ENCODE assay signal across 8 cellular contexts in genomic region chr11:36594316-36594989, GRCh38. TPM values are rescaled to one million over a fixed set of nuclear protein-coding genes. Genes with fewer than 3 reads are reported as not detected.
DNase-seq lines count a peak whose midpoint lies in the region; ATAC-seq and TF ChIP-seq lines count a peak whose summit lies in the region.

Gene IFTAP, plus strand, starts transcription at chr11:36594502. Its CDS starts 15,602 bp downstream, at chr11:36610104.

- no peak for TF ChIP-seq CTCF in breast epithelium (IDR thresholded peaks at IDR 0.05)

- peak; percentile 82 for DNase-seq in HEK293T (ENCODE audit: extremely low spot score)
- DNase-seq in NCI-H1092 treated with DMSO at 0.1 percent for 48 hours (lab: John Stamatoyannopoulos, UW), result peak; percentile 88
- DNase-seq in breast epithelium (ENCODE audit: low spot score in 2 of 2), result peak in 1 of 2 donors; percentile 40
- peak; percentile 76 for DNase-seq in iPS DF 6.9 (ENCODE audit: low read depth, low spot score)
- DNase-seq in putamen (ENCODE audit: low spot score), result peak; percentile 93
- DNase-seq in T-helper 9 cell, result no peak

- intact Hi-C loops in breast epithelium (cut with DNase I; ENCODE audit: low total_unique reads), result no loop called here

- no CpG with 5 or more reads among the region's 29 CpGs for WGBS in iPS DF 6.9 (ENCODE audit: insufficient coverage, insufficient read length)

- no peaks in the 10 kb centered on the region for H3K9me3 ChIP-seq in ES-I3 (ENCODE audit: control insufficient read depth, insufficient read depth, low read length)
- no peaks in the 10 kb centered on the region for H3K9me3 ChIP-seq in breast epithelium
- no peaks in the 10 kb centered on the region for H3K9me3 ChIP-seq in iPS DF 6.9 (ENCODE audit: control insufficient read depth, insufficient read depth, low read length)

- peak within 1 kb of the TSS; percentile 56 to 64 for H3K27ac ChIP-seq in breast epithelium
- H3K27ac ChIP-seq in iPS DF 6.9 (ENCODE audit: low read length), result no peak within 1 kb of the TSS

- H3K4me1 ChIP-seq in ES-I3 (ENCODE audit: insufficient read depth, low read length), result no peaks in the 10 kb centered on the region
- peaks cover 0 to 9% of the 10 kb centered on the region in 2 donors for H3K4me1 ChIP-seq in breast epithelium
- no peaks in the 10 kb centered on the region for H3K4me1 ChIP-seq in iPS DF 6.9 (ENCODE audit: control insufficient read depth, insufficient read depth, low read length)

- POLR2A ChIA-PET in HEK293T (lab: Yijun Ruan, JAX), result interaction anchor here (0.6 to 0.9 kb wide), 2 partner anchors 8 to 14 kb away, joined by 3 to 4 read pairs; no protein-coding TSS in a partner anchor

- H3K36me3 ChIP-seq in ES-I3 (ENCODE audit: insufficient read depth, low read length), result no peaks in the 10 kb centered on the region
- no peaks in the 10 kb centered on the region for H3K36me3 ChIP-seq in breast epithelium
- H3K36me3 ChIP-seq in iPS DF 6.9 (ENCODE audit: control insufficient read depth, insufficient read depth, low read length), result no peaks in the 10 kb centered on the region

- H3K27me3 ChIP-seq in breast epithelium, result peaks cover 0 to 8% of the 10 kb centered on the region in 2 donors
- H3K27me3 ChIP-seq in iPS DF 6.9 (ENCODE audit: control insufficient read depth, insufficient read depth, low read length), result no peaks in the 10 kb centered on the region

- no peak for TF ChIP-seq POLR2A in breast epithelium (IDR thresholded peaks at IDR 0.05)

- H3K9ac ChIP-seq in ES-I3 (ENCODE audit: low read depth, low read length), result peak within 1 kb of the TSS; percentile 80

- CTCF ChIA-PET in HEK293T (lab: Yijun Ruan, JAX), result no interaction called here

- peak; percentile 100 for ATAC-seq in SK-N-SH treated with all-trans-retinoic acid at 6 μM for 48 hours

- H3K4me3 ChIP-seq in breast epithelium (peak within 1 kb of the TSS; percentile 56 to 92 (median 63)), iPS DF 6.9 (ENCODE audit: low read length) (peak within 1 kb of the TSS; percentile 96)

TF ChIP-seq in HEK293T, 16 proteins besides CTCF, POLR2A, EP300 and RAD21:
- TF ChIP-seq FOXM1 (IDR thresholded peaks at IDR 0.05; ENCODE audit: borderline replicate concordance), result no peak
- TF ChIP-seq SP1 (IDR thresholded peaks at IDR 0.05), result no peak
- no peak for TF ChIP-seq ZNF384 (IDR thresholded peaks at IDR 0.05)
- TF ChIP-seq ELF4 (IDR thresholded peaks at IDR 0.05), result peak; percentile 84
- TF ChIP-seq BHLHE40 (IDR thresholded peaks at IDR 0.05; ENCODE audit: borderline replicate concordance), result no peak
- TF ChIP-seq CTBP1 (IDR thresholded peaks at IDR 0.05; ENCODE audit: borderline replicate concordance), result peak; percentile 76; the same call in 1 of the 2 replicates
- no peak for TF ChIP-seq PKNOX1 (IDR thresholded peaks at IDR 0.05)
- TF ChIP-seq SUZ12 (IDR thresholded peaks at IDR 0.05), result peak; percentile 92
- TF ChIP-seq L3MBTL2 (conservative IDR thresholded peaks at IDR 0.05), result peak; percentile 89
- TF ChIP-seq NFRKB (IDR thresholded peaks at IDR 0.05), result no peak
TF ChIP-seq in HEK293T: peak in this region for 4.

TF ChIP-seq in SK-N-SH treated with all-trans-retinoic acid at 6 μM for 48 hours, 23 proteins besides CTCF, POLR2A, EP300 and RAD21:
- TF ChIP-seq ZNF70 (CRISPR knock-in tag; IDR thresholded peaks at IDR 0.05) (no peak), TSHZ2 (CRISPR knock-in tag; IDR thresholded peaks at IDR 0.05) (peak; percentile 79; the same call in 1 of the 2 replicates), ZFP3 (CRISPR knock-in tag; IDR thresholded peaks at IDR 0.05) (0 out of 2 replicates have a peak, but pooled peaks have one; percentile 50), SNAI2 (CRISPR knock-in tag; IDR thresholded peaks at IDR 0.05) (peak; percentile 52; the same call in 1 of the 2 replicates)

RNA-seq across cellular contexts. Expression of gene IFTAP, which starts in this region (rescaled TPM):
- total RNA-seq in breast epithelium, result 10 to 100 TPM; 14.7 to 26.6 (median 25.3) TPM
